8 cellular contexts compared by ENCODE assay signal in the genomic region with DNA sequence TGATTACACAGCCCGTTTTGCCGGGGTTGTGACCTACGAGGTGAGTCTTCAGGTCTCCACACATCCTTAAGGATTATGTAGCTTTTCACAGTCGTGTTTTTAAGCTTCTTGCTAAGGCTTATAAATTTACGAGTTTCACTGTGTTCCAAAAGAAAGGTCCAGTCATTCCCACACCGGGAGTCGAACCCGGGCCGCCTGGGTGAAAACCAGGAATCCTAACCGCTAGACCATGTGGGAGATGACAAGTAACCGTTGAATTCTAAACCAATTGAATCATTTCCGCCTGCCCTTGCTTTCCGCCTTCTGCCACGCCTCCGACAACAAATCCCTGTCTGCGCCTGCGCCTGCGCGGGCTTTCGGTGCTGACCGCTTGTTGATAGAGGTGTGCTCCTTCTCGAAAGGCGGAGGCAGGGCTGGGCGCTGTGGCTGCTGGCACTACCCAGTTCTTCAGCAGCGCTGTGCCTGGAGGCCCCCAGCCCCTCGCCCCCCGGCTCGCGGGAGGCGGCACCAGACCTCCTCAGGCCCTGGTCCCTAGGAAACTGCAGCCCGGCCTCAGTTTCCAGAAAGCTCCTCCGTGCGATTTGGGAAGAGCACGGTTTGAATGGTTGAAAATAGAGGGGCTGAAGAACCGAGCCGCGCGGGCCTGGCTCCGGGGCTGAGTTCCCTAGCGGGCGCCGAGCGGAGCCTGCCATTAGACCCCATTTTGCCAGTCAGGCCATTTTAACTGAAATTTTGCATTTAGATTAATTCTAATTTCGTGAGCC.
DNase-seq lines count a peak whose midpoint lies in the region; ATAC-seq and TF ChIP-seq lines count a peak whose summit lies in the region.

No MANE protein-coding gene starts in this region.

- 0 out of 2 replicates have a peak, but pooled peaks have one; percentile 13 for TF ChIP-seq CTCF in VCaP (conservative IDR thresholded peaks at IDR 0.05)
- TF ChIP-seq CTCF in breast epithelium (IDR thresholded peaks at IDR 0.05): no peak

- no peaks in the 10 kb centered on the region for H3K4me1 ChIP-seq in breast epithelium
- H3K4me1 ChIP-seq in iPS-18a (ENCODE audit: control insufficient read depth, low read depth, low read length): peaks cover 19% of the 10 kb centered on the region

- peak; percentile 23 for DNase-seq in NCI-H345 (lab: John Stamatoyannopoulos, UW)
- DNase-seq in NCI-H345 treated with DMSO at 0.1 percent for 48 hours (lab: John Stamatoyannopoulos, UW; ENCODE audit: unreplicated experiment): no peak
- DNase-seq in NCI-H2107 (lab: John Stamatoyannopoulos, UW): peak; percentile 33
- DNase-seq in breast epithelium (ENCODE audit: low spot score in 2 of 2): peak; percentile 96 to 97
- DNase-seq in skeletal muscle cell (ENCODE audit: low read depth): peak; percentile 84

- H3K9ac ChIP-seq in iPS-18a (ENCODE audit: low read length): peak overlapping the region; percentile 81

- peak; percentile 94 for ATAC-seq in HG03045 (IDR thresholded peaks at IDR 0.05; ENCODE audit: unreplicated experiment)

- H3K9me3 ChIP-seq in breast epithelium (no peaks in the 10 kb centered on the region), iPS-18a (ENCODE audit: control insufficient read depth, low read depth, low read length) (no peaks in the 10 kb centered on the region)

- no peaks in the 10 kb centered on the region for H3K27me3 ChIP-seq in breast epithelium
- H3K27me3 ChIP-seq in iPS-18a (ENCODE audit: control insufficient read depth, insufficient read depth, low read length): no peaks in the 10 kb centered on the region

- intact Hi-C loops in breast epithelium (cut with DNase I; ENCODE audit: low total_unique reads): no loop called here

- peak overlapping the region; percentile 92 for H3K27ac ChIP-seq in VCaP
- peak overlapping the region; percentile 90 to 91 for H3K27ac ChIP-seq in breast epithelium
- H3K27ac ChIP-seq in iPS-18a (ENCODE audit: low read length): peak overlapping the region; percentile 38

- peak; percentile 59 for TF ChIP-seq POLR2A in breast epithelium (IDR thresholded peaks at IDR 0.05)

- peak overlapping the region; percentile 74 to 89 (median 85) for H3K4me3 ChIP-seq in breast epithelium
- peak overlapping the region; percentile 81 for H3K4me3 ChIP-seq in iPS-18a (ENCODE audit: low read length)
- peak overlapping the region; percentile 65 for H3K4me3 ChIP-seq in skeletal muscle cell (ENCODE audit: low read depth, low read length)

- H3K36me3 ChIP-seq in breast epithelium (no peaks in the 10 kb centered on the region), iPS-18a (ENCODE audit: control insufficient read depth, low read depth, low read length) (no peaks in the 10 kb centered on the region)

Comparison
In these comparisons a context has a peak if more than half of its experiments do, and no peak if none do; other contexts are left out.
1. H3K27ac ChIP-seq: peak in every context shown above with its lines; median percentile 92 in VCaP; 90 in breast epithelium; 38 in iPS-18a.